1 cellular context compared by ENCODE assay signal in the genomic region with DNA sequence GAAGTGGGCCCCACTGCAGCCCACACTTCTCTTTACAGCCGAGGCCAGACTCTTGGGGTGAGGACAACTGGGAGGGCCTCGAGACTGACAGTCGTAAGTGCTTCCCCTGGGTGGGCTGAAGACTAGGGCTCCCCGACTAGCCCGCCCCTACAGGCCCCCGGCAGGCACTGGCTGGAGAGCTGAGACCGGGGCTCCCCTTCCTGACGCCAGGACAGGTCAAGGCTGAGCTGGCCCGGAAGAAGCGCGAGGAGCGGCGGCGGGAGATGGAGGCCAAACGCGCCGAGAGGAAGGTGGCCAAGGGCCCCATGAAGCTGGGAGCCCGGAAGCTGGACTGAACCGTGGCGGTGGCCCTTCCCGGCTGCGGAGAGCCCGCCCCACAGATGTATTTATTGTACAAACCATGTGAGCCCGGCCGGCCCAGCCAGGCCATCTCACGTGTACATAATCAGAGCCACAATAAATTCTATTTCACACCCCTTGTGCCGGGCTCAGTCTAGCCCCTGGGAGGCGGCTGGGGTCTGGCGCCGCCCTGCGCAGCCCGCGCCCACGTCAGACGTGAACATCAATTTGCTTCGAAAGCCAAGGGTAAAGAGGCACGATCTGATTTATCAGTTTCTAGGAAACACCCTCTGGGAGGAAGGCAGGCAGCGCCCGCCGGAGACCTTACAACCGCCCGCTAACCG.
TF ChIP-seq lines count a peak whose summit lies in the region.

No MANE protein-coding gene starts in this region.

TF ChIP-seq in HEK293, 187 proteins besides CTCF, POLR2A, EP300 and RAD21:
- no peak for TF ChIP-seq ZNF660 (tag by site-specific recombination; IDR thresholded peaks at IDR 0.05)
- TF ChIP-seq, protein P1, sequence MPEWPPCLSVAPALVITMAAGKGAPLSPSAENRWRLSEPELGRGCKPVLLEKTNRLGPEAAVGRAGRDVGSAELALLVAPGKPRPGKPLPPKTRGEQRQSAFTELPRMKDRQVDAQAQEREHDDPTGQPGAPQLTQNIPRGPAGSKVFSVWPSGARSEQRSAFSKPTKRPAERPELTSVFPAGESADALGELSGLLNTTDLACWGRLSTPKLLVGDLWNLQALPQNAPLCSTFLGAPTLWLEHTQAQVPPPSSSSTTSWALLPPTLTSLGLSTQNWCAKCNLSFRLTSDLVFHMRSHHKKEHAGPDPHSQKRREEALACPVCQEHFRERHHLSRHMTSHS (tag by site-specific recombination; IDR thresholded peaks at IDR 0.05), result no peak
- TF ChIP-seq, protein P2, sequence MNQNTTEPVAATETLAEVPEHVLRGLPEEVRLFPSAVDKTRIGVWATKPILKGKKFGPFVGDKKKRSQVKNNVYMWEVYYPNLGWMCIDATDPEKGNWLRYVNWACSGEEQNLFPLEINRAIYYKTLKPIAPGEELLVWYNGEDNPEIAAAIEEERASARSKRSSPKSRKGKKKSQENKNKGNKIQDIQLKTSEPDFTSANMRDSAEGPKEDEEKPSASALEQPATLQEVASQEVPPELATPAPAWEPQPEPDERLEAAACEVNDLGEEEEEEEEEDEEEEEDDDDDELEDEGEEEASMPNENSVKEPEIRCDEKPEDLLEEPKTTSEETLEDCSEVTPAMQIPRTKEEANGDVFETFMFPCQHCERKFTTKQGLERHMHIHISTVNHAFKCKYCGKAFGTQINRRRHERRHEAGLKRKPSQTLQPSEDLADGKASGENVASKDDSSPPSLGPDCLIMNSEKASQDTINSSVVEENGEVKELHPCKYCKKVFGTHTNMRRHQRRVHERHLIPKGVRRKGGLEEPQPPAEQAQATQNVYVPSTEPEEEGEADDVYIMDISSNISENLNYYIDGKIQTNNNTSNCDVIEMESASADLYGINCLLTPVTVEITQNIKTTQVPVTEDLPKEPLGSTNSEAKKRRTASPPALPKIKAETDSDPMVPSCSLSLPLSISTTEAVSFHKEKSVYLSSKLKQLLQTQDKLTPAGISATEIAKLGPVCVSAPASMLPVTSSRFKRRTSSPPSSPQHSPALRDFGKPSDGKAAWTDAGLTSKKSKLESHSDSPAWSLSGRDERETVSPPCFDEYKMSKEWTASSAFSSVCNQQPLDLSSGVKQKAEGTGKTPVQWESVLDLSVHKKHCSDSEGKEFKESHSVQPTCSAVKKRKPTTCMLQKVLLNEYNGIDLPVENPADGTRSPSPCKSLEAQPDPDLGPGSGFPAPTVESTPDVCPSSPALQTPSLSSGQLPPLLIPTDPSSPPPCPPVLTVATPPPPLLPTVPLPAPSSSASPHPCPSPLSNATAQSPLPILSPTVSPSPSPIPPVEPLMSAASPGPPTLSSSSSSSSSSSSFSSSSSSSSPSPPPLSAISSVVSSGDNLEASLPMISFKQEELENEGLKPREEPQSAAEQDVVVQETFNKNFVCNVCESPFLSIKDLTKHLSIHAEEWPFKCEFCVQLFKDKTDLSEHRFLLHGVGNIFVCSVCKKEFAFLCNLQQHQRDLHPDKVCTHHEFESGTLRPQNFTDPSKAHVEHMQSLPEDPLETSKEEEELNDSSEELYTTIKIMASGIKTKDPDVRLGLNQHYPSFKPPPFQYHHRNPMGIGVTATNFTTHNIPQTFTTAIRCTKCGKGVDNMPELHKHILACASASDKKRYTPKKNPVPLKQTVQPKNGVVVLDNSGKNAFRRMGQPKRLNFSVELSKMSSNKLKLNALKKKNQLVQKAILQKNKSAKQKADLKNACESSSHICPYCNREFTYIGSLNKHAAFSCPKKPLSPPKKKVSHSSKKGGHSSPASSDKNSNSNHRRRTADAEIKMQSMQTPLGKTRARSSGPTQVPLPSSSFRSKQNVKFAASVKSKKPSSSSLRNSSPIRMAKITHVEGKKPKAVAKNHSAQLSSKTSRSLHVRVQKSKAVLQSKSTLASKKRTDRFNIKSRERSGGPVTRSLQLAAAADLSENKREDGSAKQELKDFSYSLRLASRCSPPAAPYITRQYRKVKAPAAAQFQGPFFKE (tag by site-specific recombination; IDR thresholded peaks at IDR 0.05; ENCODE audit: borderline replicate concordance), result no peak
- 0 out of 2 replicates have a peak, but pooled peaks have one; percentile 46 for TF ChIP-seq ZFP69B (tag by site-specific recombination; IDR thresholded peaks at IDR 0.05)
- TF ChIP-seq ZNF585B (tag by site-specific recombination; IDR thresholded peaks at IDR 0.05), result no peak
- no peak for TF ChIP-seq ZNF521 (tag by site-specific recombination; IDR thresholded peaks at IDR 0.05)
- TF ChIP-seq, protein P3, sequence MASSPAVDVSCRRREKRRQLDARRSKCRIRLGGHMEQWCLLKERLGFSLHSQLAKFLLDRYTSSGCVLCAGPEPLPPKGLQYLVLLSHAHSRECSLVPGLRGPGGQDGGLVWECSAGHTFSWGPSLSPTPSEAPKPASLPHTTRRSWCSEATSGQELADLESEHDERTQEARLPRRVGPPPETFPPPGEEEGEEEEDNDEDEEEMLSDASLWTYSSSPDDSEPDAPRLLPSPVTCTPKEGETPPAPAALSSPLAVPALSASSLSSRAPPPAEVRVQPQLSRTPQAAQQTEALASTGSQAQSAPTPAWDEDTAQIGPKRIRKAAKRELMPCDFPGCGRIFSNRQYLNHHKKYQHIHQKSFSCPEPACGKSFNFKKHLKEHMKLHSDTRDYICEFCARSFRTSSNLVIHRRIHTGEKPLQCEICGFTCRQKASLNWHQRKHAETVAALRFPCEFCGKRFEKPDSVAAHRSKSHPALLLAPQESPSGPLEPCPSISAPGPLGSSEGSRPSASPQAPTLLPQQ (tag by site-specific recombination; IDR thresholded peaks at IDR 0.05), result peak; percentile 47; the same call in 1 of the 2 replicates
- TF ChIP-seq, protein P4, sequence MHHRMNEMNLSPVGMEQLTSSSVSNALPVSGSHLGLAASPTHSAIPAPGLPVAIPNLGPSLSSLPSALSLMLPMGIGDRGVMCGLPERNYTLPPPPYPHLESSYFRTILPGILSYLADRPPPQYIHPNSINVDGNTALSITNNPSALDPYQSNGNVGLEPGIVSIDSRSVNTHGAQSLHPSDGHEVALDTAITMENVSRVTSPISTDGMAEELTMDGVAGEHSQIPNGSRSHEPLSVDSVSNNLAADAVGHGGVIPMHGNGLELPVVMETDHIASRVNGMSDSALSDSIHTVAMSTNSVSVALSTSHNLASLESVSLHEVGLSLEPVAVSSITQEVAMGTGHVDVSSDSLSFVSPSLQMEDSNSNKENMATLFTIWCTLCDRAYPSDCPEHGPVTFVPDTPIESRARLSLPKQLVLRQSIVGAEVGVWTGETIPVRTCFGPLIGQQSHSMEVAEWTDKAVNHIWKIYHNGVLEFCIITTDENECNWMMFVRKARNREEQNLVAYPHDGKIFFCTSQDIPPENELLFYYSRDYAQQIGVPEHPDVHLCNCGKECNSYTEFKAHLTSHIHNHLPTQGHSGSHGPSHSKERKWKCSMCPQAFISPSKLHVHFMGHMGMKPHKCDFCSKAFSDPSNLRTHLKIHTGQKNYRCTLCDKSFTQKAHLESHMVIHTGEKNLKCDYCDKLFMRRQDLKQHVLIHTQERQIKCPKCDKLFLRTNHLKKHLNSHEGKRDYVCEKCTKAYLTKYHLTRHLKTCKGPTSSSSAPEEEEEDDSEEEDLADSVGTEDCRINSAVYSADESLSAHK (tag by site-specific recombination; IDR thresholded peaks at IDR 0.05), result peak; percentile 57; the same call in 1 of the 2 replicates
- no peak for TF ChIP-seq ZNF211 (tag by site-specific recombination; IDR thresholded peaks at IDR 0.05; ENCODE audit: low read depth)
- TF ChIP-seq, protein P5, sequence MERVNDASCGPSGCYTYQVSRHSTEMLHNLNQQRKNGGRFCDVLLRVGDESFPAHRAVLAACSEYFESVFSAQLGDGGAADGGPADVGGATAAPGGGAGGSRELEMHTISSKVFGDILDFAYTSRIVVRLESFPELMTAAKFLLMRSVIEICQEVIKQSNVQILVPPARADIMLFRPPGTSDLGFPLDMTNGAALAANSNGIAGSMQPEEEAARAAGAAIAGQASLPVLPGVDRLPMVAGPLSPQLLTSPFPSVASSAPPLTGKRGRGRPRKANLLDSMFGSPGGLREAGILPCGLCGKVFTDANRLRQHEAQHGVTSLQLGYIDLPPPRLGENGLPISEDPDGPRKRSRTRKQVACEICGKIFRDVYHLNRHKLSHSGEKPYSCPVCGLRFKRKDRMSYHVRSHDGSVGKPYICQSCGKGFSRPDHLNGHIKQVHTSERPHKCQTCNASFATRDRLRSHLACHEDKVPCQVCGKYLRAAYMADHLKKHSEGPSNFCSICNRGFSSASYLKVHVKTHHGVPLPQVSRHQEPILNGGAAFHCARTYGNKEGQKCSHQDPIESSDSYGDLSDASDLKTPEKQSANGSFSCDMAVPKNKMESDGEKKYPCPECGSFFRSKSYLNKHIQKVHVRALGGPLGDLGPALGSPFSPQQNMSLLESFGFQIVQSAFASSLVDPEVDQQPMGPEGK (tag by site-specific recombination; IDR thresholded peaks at IDR 0.05), result no peak
